ENCODE assay signal across 8 cellular contexts in the genomic region with DNA sequence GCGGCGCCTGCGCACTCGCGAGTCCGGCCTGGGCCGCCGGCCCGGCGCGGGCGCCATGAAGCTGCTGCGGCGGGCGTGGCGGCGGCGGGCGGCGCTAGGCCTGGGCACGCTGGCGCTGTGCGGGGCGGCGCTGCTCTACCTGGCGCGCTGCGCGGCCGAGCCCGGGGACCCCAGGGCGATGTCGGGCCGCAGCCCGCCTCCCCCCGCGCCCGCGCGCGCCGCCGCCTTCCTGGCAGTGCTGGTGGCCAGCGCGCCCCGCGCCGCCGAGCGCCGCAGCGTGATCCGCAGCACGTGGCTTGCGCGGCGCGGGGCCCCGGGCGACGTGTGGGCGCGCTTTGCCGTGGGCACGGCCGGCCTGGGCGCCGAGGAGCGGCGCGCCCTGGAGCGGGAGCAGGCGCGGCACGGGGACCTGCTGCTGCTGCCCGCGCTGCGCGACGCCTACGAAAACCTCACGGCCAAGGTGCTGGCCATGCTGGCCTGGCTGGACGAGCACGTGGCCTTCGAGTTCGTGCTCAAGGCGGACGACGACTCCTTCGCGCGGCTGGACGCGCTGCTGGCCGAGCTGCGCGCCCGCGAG. TPM values are rescaled to one million over a fixed set of nuclear protein-coding genes. Genes with fewer than 3 reads are reported as not detected.
DNase-seq lines count a peak whose midpoint lies in the region; ATAC-seq and TF ChIP-seq lines count a peak whose summit lies in the region.

Gene B3GALT6, plus strand, starts transcription at position 14 of the 577 bp plus-strand sequence. Its CDS starts 42 bp downstream, at position 56.

- H3F3A ChIP-seq in SK-N-SH (replicated peaks; ENCODE audit: insufficient read depth): peaks cover 7% of the 10 kb centered on the region

- H3K36me3 ChIP-seq in SK-N-SH (replicated peaks in 1 of 2; ENCODE audit: control insufficient read depth in 1 of 2, insufficient read depth in 2 of 2, low read length in 1 of 2) (peaks cover 0 to 26% of the 10 kb centered on the region in 2 experiments), Peyer's patch (peaks cover 0 to 23% (median 0%) of the 10 kb centered on the region in 3 donors), esophagus (ENCODE audit: control insufficient read depth in 2 of 2, insufficient read depth in 2 of 2, low read length in 1 of 2) (peaks cover 9 to 21% of the 10 kb centered on the region in 2 donors)

- peak within 1 kb of the TSS; percentile 42; the same call in 1 of the 2 replicates for H2AFZ ChIP-seq in SK-N-SH (ENCODE audit: low read depth)

- DNase-seq in SK-N-SH (no peak), Peyer's patch (no peak), occipital lobe (lab: John Stamatoyannopoulos, UW) (no peak), RPMI8226 (no peak)
- no peak for DNase-seq in activated CD4-positive, CD25-positive, alpha-beta regulatory T cell (lab: John Stamatoyannopoulos, UW)

- TF ChIP-seq POLR2A in Peyer's patch (IDR thresholded peaks at IDR 0.05): peak in 1 of 2 donors; percentile 46

- POLR2A ChIA-PET in SK-N-SH (lab: Yijun Ruan, JAX): no interaction called here

- H3K27me3 ChIP-seq in SK-N-SH (ENCODE audit: insufficient read depth) (no peaks in the 10 kb centered on the region), Peyer's patch (no peaks in the 10 kb centered on the region), esophagus (ENCODE audit: control insufficient read depth in 1 of 2, insufficient read depth in 2 of 2, low read length in 2 of 2) (no peaks in the 10 kb centered on the region)

- peaks cover 60% of the 10 kb centered on the region for H3K79me2 ChIP-seq in SK-N-SH (ENCODE audit: insufficient read depth)

- peaks cover 0 to 16% of the 10 kb centered on the region in 2 experiments; a peak in 1 of 4 replicates for H3K4me1 ChIP-seq in SK-N-SH (ENCODE audit: control insufficient read depth in 1 of 2, insufficient read depth in 2 of 2, low read depth in 1 of 2, low read length in 1 of 2)
- peaks cover 3 to 36% (median 17%) of the 10 kb centered on the region in 4 donors for H3K4me1 ChIP-seq in Peyer's patch
- H3K4me1 ChIP-seq in esophagus (ENCODE audit: control insufficient read depth in 2 of 2, insufficient read depth in 2 of 2, low read length in 1 of 2): peaks cover 4 to 31% of the 10 kb centered on the region in 2 donors

- TF ChIP-seq RAD21 in SK-N-SH (IDR thresholded peaks at IDR 0.05; ENCODE audit: low read length): no peak

- peak within 1 kb of the TSS; percentile 68 to 83; a peak in 3 of 4 replicates for H3K27ac ChIP-seq in SK-N-SH (ENCODE audit: low read depth in 2 of 2, low read length in 1 of 2)
- H3K27ac ChIP-seq in Peyer's patch: peak within 1 kb of the TSS; percentile 95 to 98 (median 97)
- H3K27ac ChIP-seq in esophagus (ENCODE audit: low read depth in 2 of 2, low read length in 1 of 2): peak within 1 kb of the TSS; percentile 89 to 97

- ATAC-seq in SK-N-SH treated with all-trans-retinoic acid at 6 μM for 48 hours (no peak), HG03095 (IDR thresholded peaks at IDR 0.05; ENCODE audit: unreplicated experiment) (no peak)

- H3K4me3 ChIP-seq in SK-N-SH (ENCODE audit: low read depth in 2 of 2, low read length in 1 of 2): peak within 1 kb of the TSS; percentile 77 to 96
- peak within 1 kb of the TSS; percentile 88 to 100 (median 96) for H3K4me3 ChIP-seq in Peyer's patch
- H3K4me3 ChIP-seq in esophagus (ENCODE audit: low read depth in 1 of 2, low read length in 2 of 2): peak within 1 kb of the TSS; percentile 88 to 91

- CTCF ChIA-PET in SK-N-SH (lab: Yijun Ruan, JAX): interaction anchor here (2.5 kb wide), 1 partner anchor 111 kb away, joined by 27 read pairs; no protein-coding TSS in a partner anchor

- H3K9me3 ChIP-seq in SK-N-SH (no peaks in the 10 kb centered on the region), Peyer's patch (no peaks in the 10 kb centered on the region), esophagus (ENCODE audit: control insufficient read depth in 2 of 2, insufficient read depth in 1 of 2, low read depth in 1 of 2, low read length in 1 of 2) (no peaks in the 10 kb centered on the region)

- no peak for TF ChIP-seq EP300 in SK-N-SH (IDR thresholded peaks at IDR 0.05; ENCODE audit: borderline replicate concordance in 1 of 2, low read depth in 1 of 2, low read length in 1 of 2)

- H3K9ac ChIP-seq in SK-N-SH: peak within 1 kb of the TSS; percentile 87

- H4K20me1 ChIP-seq in SK-N-SH (ENCODE audit: insufficient read depth): peaks cover 13% of the 10 kb centered on the region; the same call in 1 of the 2 replicates

- no peaks in the 10 kb centered on the region for H3K9me2 ChIP-seq in SK-N-SH

- TF ChIP-seq CTCF in SK-N-SH (IDR thresholded peaks at IDR 0.05) (no peak), Peyer's patch (IDR thresholded peaks at IDR 0.05) (peak in 1 of 6 experiments; percentile 22)

- peak within 1 kb of the TSS; percentile 95 for H3K4me2 ChIP-seq in SK-N-SH

- WGBS in SK-N-SH (ENCODE audit: low lambda C conversion rate): 76% methylated on average over 19 of the region's 99 CpGs
- 10 to 16% methylated on average over 42 to 99 of the region's 99 CpGs for WGBS in esophagus, 2 donors

TF ChIP-seq in SK-N-SH, 30 proteins besides CTCF, POLR2A, EP300 and RAD21:
- TF ChIP-seq TAF1 (IDR thresholded peaks at IDR 0.05; ENCODE audit: borderline replicate concordance, low read depth, low read length): no peak
- TF ChIP-seq, protein P1, sequence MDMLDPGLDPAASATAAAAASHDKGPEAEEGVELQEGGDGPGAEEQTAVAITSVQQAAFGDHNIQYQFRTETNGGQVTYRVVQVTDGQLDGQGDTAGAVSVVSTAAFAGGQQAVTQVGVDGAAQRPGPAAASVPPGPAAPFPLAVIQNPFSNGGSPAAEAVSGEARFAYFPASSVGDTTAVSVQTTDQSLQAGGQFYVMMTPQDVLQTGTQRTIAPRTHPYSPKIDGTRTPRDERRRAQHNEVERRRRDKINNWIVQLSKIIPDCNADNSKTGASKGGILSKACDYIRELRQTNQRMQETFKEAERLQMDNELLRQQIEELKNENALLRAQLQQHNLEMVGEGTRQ (IDR thresholded peaks at IDR 0.05; ENCODE audit: borderline replicate concordance, low read depth, low read length): no peak
- TF ChIP-seq, protein P2, sequence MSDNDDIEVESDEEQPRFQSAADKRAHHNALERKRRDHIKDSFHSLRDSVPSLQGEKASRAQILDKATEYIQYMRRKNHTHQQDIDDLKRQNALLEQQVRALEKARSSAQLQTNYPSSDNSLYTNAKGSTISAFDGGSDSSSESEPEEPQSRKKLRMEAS (IDR thresholded peaks at IDR 0.05; ENCODE audit: low read depth): 0 out of 2 replicates have a peak, but pooled peaks have one; percentile 45

TF ChIP-seq in SK-N-SH treated with all-trans-retinoic acid at 6 μM for 48 hours, 23 proteins besides CTCF, POLR2A, EP300 and RAD21:
- no peak for TF ChIP-seq CREB5 (CRISPR knock-in tag; IDR thresholded peaks at IDR 0.05; ENCODE audit: low read depth)
- no peak for TF ChIP-seq ESRRG (CRISPR knock-in tag; IDR thresholded peaks at IDR 0.05)

RNA-seq across cellular contexts. Expression of gene B3GALT6, which starts in this region (rescaled TPM):
- polyA plus RNA-seq in SK-N-SH (2012; rRNA removed): 32.0 and 38.8 TPM in 2 replicates
- polyA plus RNA-seq in SK-N-SH (2012; cell fraction: cytosol; rRNA removed): 28.3 and 34.5 TPM in 2 replicates
- polyA plus RNA-seq in SK-N-SH (2012; cell fraction: nucleus; rRNA removed): 18.1 and 18.7 TPM in 2 replicates
- 10 to 100 TPM in 2 of 4 donors, 1 to 10 TPM in 2; 9.1 to 13.4 (median 10.6) TPM for total RNA-seq in Peyer's patch
- polyA plus RNA-seq in esophagus: 1 to 10 TPM; 4.5 to 6.7 TPM
- 27.1 TPM for total RNA-seq in occipital lobe
